Comparison of ENCODE assay signal across 8 cellular contexts in the genomic region with DNA sequence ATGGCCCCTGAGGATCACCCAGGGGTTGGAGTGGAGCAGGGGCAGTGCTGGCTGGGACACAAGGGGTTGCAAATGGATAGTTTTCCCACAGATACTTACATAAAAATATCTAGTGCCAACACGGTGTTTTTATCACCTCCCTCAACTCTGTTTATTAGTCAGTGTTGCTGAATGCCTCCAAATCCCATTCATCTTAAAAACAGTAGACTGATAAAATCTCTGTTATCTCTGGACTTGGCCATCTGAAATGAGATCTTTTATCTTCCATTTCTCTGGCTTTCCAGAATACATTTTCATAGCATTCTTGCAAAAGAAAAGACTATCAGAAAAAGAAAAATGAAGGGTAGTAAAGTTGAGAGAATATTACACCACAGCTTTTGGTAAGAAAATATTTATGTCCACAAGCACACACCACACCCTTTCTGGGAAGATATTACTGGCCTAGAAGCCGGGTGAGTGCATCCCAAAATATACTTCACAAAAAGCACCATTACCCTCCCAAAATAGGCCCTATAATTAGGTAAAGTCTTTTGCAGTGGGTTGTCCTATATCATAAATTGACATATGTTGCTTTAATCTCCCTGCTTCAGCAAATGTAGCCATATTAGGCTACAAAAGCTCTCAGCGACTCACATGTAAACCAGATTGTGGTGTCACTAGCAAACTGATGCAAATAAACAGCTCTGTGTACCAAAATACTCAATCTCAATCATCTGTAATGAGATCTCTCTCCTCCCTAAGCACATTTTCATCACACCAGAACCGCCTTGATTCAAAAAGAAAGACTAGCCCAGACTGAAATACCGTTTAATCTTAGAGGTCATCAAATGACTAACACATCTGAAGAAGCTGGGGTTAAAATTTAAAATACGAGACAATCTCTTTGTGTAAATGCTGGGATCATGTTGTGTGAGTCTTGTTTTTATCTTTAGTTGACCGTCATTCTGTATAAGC.
DNase-seq lines count a peak whose midpoint lies in the region; ATAC-seq and TF ChIP-seq lines count a peak whose summit lies in the region.
"Had no signal": no experiment of that assay in that cellular context is flagged by ENCODE, and none has a peak within 500 bp of the region (broad histone marks: within the 10 kb centered on the region; RNA-seq: fewer than 3 reads in every experiment).

No MANE protein-coding gene starts in this region.

- H3F3A ChIP-seq in GM23248 (ENCODE audit: insufficient read depth) = peaks cover 27% of the 10 kb centered on the region
- peaks cover 12% of the 10 kb centered on the region for H3F3A ChIP-seq in smooth muscle cell (ENCODE audit: low read depth)

- H3K27me3 ChIP-seq in GM23248 (replicated peaks; ENCODE audit: insufficient read depth) (no peaks in the 10 kb centered on the region), smooth muscle cell (ENCODE audit: low read depth) (no peaks in the 10 kb centered on the region), brain microvascular endothelial cell (replicated peaks) (no peaks in the 10 kb centered on the region)

- 17 to 18% methylated on average over 7 of the region's 7 CpGs for WGBS in GM23248 (ENCODE audit: low coverage in 1 of 2, low lambda C conversion rate in 2 of 2, missing lambda C conversion rate in 2 of 2), 2 experiments
- 15% methylated on average over 7 of the region's 7 CpGs for WGBS in smooth muscle cell (ENCODE audit: low lambda C conversion rate)

- peaks cover 2% of the 10 kb centered on the region for H3K27me3 Mint-ChIP-seq in endothelial cell (ENCODE audit: unreplicated experiment)
- no peaks in the 10 kb centered on the region for H3K27me3 Mint-ChIP-seq in stimulated activated naive B cell treated with anti-CD40 and anti-IgM and Interleukin-4, amounts not matched to agents 10 μg/mL and 1 μg/mL and 100 μg/mL, for 72 hours

- no peak for ATAC-seq in stimulated activated naive B cell treated with anti-CD40 and anti-IgM and Interleukin-4, amounts not matched to agents 10 μg/mL and 1 μg/mL and 100 μg/mL, for 72 hours (replicated peaks)

- H4K20me1 ChIP-seq in GM23248 (ENCODE audit: insufficient read depth) = no peaks in the 10 kb centered on the region
- H4K20me1 ChIP-seq in smooth muscle cell (ENCODE audit: low read depth) = peaks cover 37% of the 10 kb centered on the region

- no peak overlapping the region for H3K4me3 Mint-ChIP-seq in endothelial cell (ENCODE audit: unreplicated experiment)
- no peak overlapping the region for H3K4me3 Mint-ChIP-seq in stimulated activated naive B cell treated with anti-CD40 and anti-IgM and Interleukin-4, amounts not matched to agents 10 μg/mL and 1 μg/mL and 100 μg/mL, for 72 hours

- no peaks in the 10 kb centered on the region for H3K9me2 ChIP-seq in GM23248 (ENCODE audit: insufficient read depth)

- H3K9me3 Mint-ChIP-seq in endothelial cell (ENCODE audit: unreplicated experiment) = no peaks in the 10 kb centered on the region
- no peaks in the 10 kb centered on the region for H3K9me3 Mint-ChIP-seq in stimulated activated naive B cell treated with anti-CD40 and anti-IgM and Interleukin-4, amounts not matched to agents 10 μg/mL and 1 μg/mL and 100 μg/mL, for 72 hours

- H3K9ac ChIP-seq in GM23248 = peak overlapping the region; percentile 21; the same call in 1 of the 2 replicates
- no peak overlapping the region for H3K9ac ChIP-seq in smooth muscle cell (ENCODE audit: low read depth)

- H3K27ac Mint-ChIP-seq in endothelial cell (ENCODE audit: unreplicated experiment) = peak overlapping the region; percentile 55
- H3K27ac Mint-ChIP-seq in stimulated activated naive B cell treated with anti-CD40 and anti-IgM and Interleukin-4, amounts not matched to agents 10 μg/mL and 1 μg/mL and 100 μg/mL, for 72 hours = no peak overlapping the region

- peaks cover 81% of the 10 kb centered on the region for H3K79me2 ChIP-seq in GM23248 (ENCODE audit: insufficient read depth)
- peaks cover 3% of the 10 kb centered on the region for H3K79me2 ChIP-seq in smooth muscle cell (ENCODE audit: low read depth)

- H3K4me2 ChIP-seq in GM23248 (ENCODE audit: unreplicated experiment) (peak overlapping the region; percentile 60), smooth muscle cell (peak overlapping the region; percentile 23)

- H3K36me3 ChIP-seq in GM23248 (ENCODE audit: low read depth) = no peaks in the 10 kb centered on the region
- H3K36me3 ChIP-seq in smooth muscle cell (ENCODE audit: low read depth) = no peaks in the 10 kb centered on the region
- H3K36me3 ChIP-seq in brain microvascular endothelial cell (replicated peaks) = no peaks in the 10 kb centered on the region

- H3K36me3 Mint-ChIP-seq in endothelial cell (ENCODE audit: low read depth, unreplicated experiment) = peaks cover 29% of the 10 kb centered on the region
- peaks cover 27 to 28% of the 10 kb centered on the region in 2 donors for H3K36me3 Mint-ChIP-seq in stimulated activated naive B cell treated with anti-CD40 and anti-IgM and Interleukin-4, amounts not matched to agents 10 μg/mL and 1 μg/mL and 100 μg/mL, for 72 hours

- H3K27ac ChIP-seq in GM23248 (peak overlapping the region; percentile 50), smooth muscle cell (ENCODE audit: low read depth) (peak overlapping the region; percentile 79), brain microvascular endothelial cell (no peak overlapping the region)

- H3K9me3 ChIP-seq in GM23248 (ENCODE audit: low read depth) = no peaks in the 10 kb centered on the region
- H3K9me3 ChIP-seq in smooth muscle cell (replicated peaks; ENCODE audit: low read depth) = no peaks in the 10 kb centered on the region

- H3K4me1 Mint-ChIP-seq in endothelial cell (ENCODE audit: unreplicated experiment) = peaks cover 24% of the 10 kb centered on the region
- H3K4me1 Mint-ChIP-seq in stimulated activated naive B cell treated with anti-CD40 and anti-IgM and Interleukin-4, amounts not matched to agents 10 μg/mL and 1 μg/mL and 100 μg/mL, for 72 hours = peaks cover 14 to 56% of the 10 kb centered on the region in 2 donors

- in situ Hi-C loops in GM23248 (cut with MboI) = no loop called here
- in situ Hi-C loops in brain microvascular endothelial cell (cut with HindIII; ENCODE audit: low pct_ligation_motif_present, low sequenced_read_pairs) = no loop called here

- TF ChIP-seq CTCF in endothelial cell (IDR thresholded peaks at IDR 0.05; ENCODE audit: unreplicated experiment) (no peak), smooth muscle cell (IDR thresholded peaks at IDR 0.05; ENCODE audit: borderline replicate concordance, insufficient read depth, poor library complexity, severe bottlenecking) (no peak), brain microvascular endothelial cell (IDR thresholded peaks at IDR 0.05; ENCODE audit: low read depth, low read length, missing control alignments) (no peak)

- DNase-seq in GM23248 (peak; percentile 57), NCI-H82 treated with DMSO at 0.1 percent for 48 hours (lab: John Stamatoyannopoulos, UW; ENCODE audit: unreplicated experiment) (peak; percentile 87), endothelial cell (ENCODE audit: low spot score) (no peak), smooth muscle cell (lab: John Stamatoyannopoulos, UW; ENCODE audit: unreplicated experiment) (no peak), NCI-H1436 treated with DMSO at 0.1 percent for 48 hours (lab: John Stamatoyannopoulos, UW) (no peak), brain microvascular endothelial cell (no peak)
- DNase-seq in stimulated activated naive B cell treated with anti-CD40 and anti-IgM and Interleukin-4, amounts not matched to agents 10 μg/mL and 1 μg/mL and 100 μg/mL, for 72 hours = no peak
- DNase-seq: occipital lobe had no signal

- H3K4me1 ChIP-seq in GM23248 (ENCODE audit: insufficient read depth) = peaks cover 40% of the 10 kb centered on the region
- H3K4me1 ChIP-seq in smooth muscle cell (ENCODE audit: low read depth) = peaks cover 22% of the 10 kb centered on the region

- H3K4me3 ChIP-seq in GM23248 = 0 out of 2 replicates have a peak overlapping the region, but pooled peaks have one; percentile 0
- H3K4me3 ChIP-seq in smooth muscle cell = no peak overlapping the region
- no peak overlapping the region for H3K4me3 ChIP-seq in brain microvascular endothelial cell (ENCODE audit: low read depth, low read length)

- H2AFZ ChIP-seq in GM23248 = peak overlapping the region; percentile 30
- no peak overlapping the region for H2AFZ ChIP-seq in smooth muscle cell (ENCODE audit: low read depth)

Comparison
In these comparisons a context has a peak if more than half of its experiments do, and no peak if none do; other contexts are left out.
1. DNase-seq: peak in GM23248 (single experiment) and NCI-H82 treated with DMSO at 0.1 percent for 48 hours (single experiment); none in endothelial cell (single experiment), smooth muscle cell (single experiment), NCI-H1436 treated with DMSO at 0.1 percent for 48 hours (single experiment), stimulated activated naive B cell treated with anti-CD40 and anti-IgM and Interleukin-4, amounts not matched to agents 10 μg/mL and 1 μg/mL and 100 μg/mL, for 72 hours (single experiment) and brain microvascular endothelial cell (single experiment).